In the genomic region with DNA sequence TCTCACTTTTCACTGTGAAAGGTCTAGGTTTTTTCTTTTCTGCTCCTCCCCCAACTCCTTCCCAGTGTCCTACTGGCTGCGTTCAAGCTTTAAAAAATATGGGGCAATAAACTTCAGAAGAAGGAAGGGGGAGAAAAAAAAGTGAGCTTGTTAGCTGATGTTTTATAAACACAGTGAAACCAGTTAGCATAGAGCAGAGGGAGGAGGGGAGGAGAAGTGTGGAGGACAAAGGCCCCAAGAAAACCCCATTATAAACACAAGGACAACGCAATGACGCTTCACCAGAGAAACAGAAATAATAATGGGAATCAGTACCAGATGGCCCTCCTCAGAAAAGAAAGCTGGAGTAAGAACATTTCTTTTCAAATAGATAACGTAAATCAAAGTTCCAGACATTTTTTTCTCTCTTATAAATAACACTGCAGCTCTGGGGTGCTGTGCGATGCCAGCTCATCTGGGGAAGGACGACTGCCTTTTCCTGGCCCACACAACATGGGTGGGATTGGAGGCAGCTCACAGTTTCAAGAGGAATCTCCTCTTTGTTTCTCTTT, we compare ENCODE assay signal across 14 cellular contexts.
DNase-seq lines count a peak whose midpoint lies in the region; ATAC-seq and TF ChIP-seq lines count a peak whose summit lies in the region.
"Had no signal": no experiment of that assay in that cellular context is flagged by ENCODE, and none has a peak within 500 bp of the region (broad histone marks: within the 10 kb centered on the region; RNA-seq: fewer than 3 reads in every experiment).

No MANE protein-coding gene starts in this region.

- ATAC-seq in HG03469 (IDR thresholded peaks at IDR 0.05; ENCODE audit: unreplicated experiment): no peak
- no peak for ATAC-seq in GM19035 (IDR thresholded peaks at IDR 0.05; ENCODE audit: unreplicated experiment)

- TF ChIP-seq CTCF in AG09319 (IDR thresholded peaks at IDR 0.05; ENCODE audit: low read depth, low read length) (no peak), fibroblast of villous mesenchyme (IDR thresholded peaks at IDR 0.05; ENCODE audit: insufficient read depth, low read depth, low read length) (no peak)

- H3K9me3 ChIP-seq in adipocyte (ENCODE audit: control insufficient read depth, low read length): no peaks in the 10 kb centered on the region
- H3K9me3 ChIP-seq in neuron (ENCODE audit: low read length): no peaks in the 10 kb centered on the region

- H3K9ac ChIP-seq in adipocyte (ENCODE audit: low read length): no peak overlapping the region

- H3K36me3 ChIP-seq in adipocyte (ENCODE audit: control insufficient read depth, insufficient read depth, low read length, severe bottlenecking) (peaks cover 9% of the 10 kb centered on the region), neuron (ENCODE audit: insufficient read depth, low read length) (peaks cover 4% of the 10 kb centered on the region)

- H3K27me3 ChIP-seq in adipocyte (replicated peaks; ENCODE audit: control insufficient read depth, insufficient read depth, low read length) (no peaks in the 10 kb centered on the region), neuron (ENCODE audit: insufficient read depth, low read length) (no peaks in the 10 kb centered on the region)

- H2AFZ ChIP-seq in neuron (ENCODE audit: low read depth, low read length): peak overlapping the region; percentile 18

- H3K4me3 ChIP-seq in adipocyte (ENCODE audit: low read length) (no peak overlapping the region), fibroblast of villous mesenchyme (ENCODE audit: low read depth, low read length) (no peak overlapping the region), neuron (ENCODE audit: low read length) (no peak overlapping the region)

- DNase-seq in AG09319 (ENCODE audit: extremely low read depth, low read depth) (peak; percentile 52), adipocyte (ENCODE audit: low read depth) (peak; percentile 30), fibroblast of villous mesenchyme (ENCODE audit: low read depth) (peak; percentile 79), SHP77 treated with DMSO at 0.1 percent for 48 hours (lab: John Stamatoyannopoulos, UW) (no peak)
- no peak for DNase-seq in stimulated activated naive CD4-positive, alpha-beta T cell treated with Interleukin-2 at 50 U/mL for 16 hours (lab: John Stamatoyannopoulos, UW)
- DNase-seq: activated CD4-positive, alpha-beta T cell treated with anti-CD3 and anti-CD28 coated beads, Interleukin-2, amount 10 ng/mL, durations not matched to agents 24 days and 14 days; anterior cingulate cortex; DMS 273 treated with DMSO at 0.1 percent for 48 hours; effector CD8-positive, alpha-beta T cell; NCI-H1930; T1000 had no signal

- H3K4me1 ChIP-seq in adipocyte (ENCODE audit: control insufficient read depth, insufficient read depth, low read length): peaks cover 11% of the 10 kb centered on the region
- H3K4me1 ChIP-seq in neuron (ENCODE audit: insufficient read depth, low read length): peaks cover 32% of the 10 kb centered on the region

Comparison
In these comparisons a context has a peak if more than half of its experiments do, and no peak if none do; other contexts are left out.
1. DNase-seq: peak in AG09319 (single experiment), adipocyte (single experiment) and fibroblast of villous mesenchyme (single experiment); none in SHP77 treated with DMSO at 0.1 percent for 48 hours (single experiment) and stimulated activated naive CD4-positive, alpha-beta T cell treated with Interleukin-2 at 50 U/mL for 16 hours (single experiment).